In the genomic region with DNA sequence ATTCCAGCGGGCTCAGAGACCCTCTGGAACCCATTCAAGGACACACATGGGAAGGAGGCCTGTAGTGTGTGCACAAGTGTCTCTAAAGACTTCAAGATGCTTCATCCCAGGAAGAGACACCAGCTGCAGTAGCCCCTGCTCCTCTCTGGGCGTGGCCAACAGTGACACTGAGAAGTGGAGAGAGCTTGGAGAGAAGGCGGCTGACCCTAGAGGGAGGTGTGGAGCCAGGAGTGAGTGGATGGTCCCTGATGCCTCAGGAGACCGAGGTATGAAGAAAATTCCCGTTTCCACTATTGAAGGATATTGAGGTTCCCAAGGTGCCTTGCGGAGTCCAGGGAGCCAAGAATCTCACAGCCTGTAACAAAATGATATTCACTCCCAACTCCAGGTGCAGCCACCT, we compare ENCODE assay signal across 1 cellular context.
TF ChIP-seq lines count a peak whose summit lies in the region.

No MANE protein-coding gene starts in this region.

TF ChIP-seq in HCT116, 20 proteins besides CTCF, POLR2A, EP300 and RAD21 (continued from another document):
- TF ChIP-seq EZH2 (IDR thresholded peaks at IDR 0.05), result no peak
- TF ChIP-seq POLR2AphosphoS5 (IDR thresholded peaks at IDR 0.05; ENCODE audit: low read depth, low read length), result no peak
- TF ChIP-seq JUND (IDR thresholded peaks at IDR 0.05), result no peak
- no peak for TF ChIP-seq SRF (IDR thresholded peaks at IDR 0.05; ENCODE audit: low read depth)
- no peak for TF ChIP-seq ZNF274 (IDR thresholded peaks at IDR 0.05; ENCODE audit: low read depth, low read length)
- no peak for TF ChIP-seq SIN3A (IDR thresholded peaks at IDR 0.05; ENCODE audit: low read depth)
- TF ChIP-seq, protein P1, sequence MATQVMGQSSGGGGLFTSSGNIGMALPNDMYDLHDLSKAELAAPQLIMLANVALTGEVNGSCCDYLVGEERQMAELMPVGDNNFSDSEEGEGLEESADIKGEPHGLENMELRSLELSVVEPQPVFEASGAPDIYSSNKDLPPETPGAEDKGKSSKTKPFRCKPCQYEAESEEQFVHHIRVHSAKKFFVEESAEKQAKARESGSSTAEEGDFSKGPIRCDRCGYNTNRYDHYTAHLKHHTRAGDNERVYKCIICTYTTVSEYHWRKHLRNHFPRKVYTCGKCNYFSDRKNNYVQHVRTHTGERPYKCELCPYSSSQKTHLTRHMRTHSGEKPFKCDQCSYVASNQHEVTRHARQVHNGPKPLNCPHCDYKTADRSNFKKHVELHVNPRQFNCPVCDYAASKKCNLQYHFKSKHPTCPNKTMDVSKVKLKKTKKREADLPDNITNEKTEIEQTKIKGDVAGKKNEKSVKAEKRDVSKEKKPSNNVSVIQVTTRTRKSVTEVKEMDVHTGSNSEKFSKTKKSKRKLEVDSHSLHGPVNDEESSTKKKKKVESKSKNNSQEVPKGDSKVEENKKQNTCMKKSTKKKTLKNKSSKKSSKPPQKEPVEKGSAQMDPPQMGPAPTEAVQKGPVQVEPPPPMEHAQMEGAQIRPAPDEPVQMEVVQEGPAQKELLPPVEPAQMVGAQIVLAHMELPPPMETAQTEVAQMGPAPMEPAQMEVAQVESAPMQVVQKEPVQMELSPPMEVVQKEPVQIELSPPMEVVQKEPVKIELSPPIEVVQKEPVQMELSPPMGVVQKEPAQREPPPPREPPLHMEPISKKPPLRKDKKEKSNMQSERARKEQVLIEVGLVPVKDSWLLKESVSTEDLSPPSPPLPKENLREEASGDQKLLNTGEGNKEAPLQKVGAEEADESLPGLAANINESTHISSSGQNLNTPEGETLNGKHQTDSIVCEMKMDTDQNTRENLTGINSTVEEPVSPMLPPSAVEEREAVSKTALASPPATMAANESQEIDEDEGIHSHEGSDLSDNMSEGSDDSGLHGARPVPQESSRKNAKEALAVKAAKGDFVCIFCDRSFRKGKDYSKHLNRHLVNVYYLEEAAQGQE (IDR thresholded peaks at IDR 0.05; ENCODE audit: low read depth), result no peak
- TF ChIP-seq EZH2phosphoT487 (IDR thresholded peaks at IDR 0.05; ENCODE audit: borderline replicate concordance), result no peak
- TF ChIP-seq, protein P2, sequence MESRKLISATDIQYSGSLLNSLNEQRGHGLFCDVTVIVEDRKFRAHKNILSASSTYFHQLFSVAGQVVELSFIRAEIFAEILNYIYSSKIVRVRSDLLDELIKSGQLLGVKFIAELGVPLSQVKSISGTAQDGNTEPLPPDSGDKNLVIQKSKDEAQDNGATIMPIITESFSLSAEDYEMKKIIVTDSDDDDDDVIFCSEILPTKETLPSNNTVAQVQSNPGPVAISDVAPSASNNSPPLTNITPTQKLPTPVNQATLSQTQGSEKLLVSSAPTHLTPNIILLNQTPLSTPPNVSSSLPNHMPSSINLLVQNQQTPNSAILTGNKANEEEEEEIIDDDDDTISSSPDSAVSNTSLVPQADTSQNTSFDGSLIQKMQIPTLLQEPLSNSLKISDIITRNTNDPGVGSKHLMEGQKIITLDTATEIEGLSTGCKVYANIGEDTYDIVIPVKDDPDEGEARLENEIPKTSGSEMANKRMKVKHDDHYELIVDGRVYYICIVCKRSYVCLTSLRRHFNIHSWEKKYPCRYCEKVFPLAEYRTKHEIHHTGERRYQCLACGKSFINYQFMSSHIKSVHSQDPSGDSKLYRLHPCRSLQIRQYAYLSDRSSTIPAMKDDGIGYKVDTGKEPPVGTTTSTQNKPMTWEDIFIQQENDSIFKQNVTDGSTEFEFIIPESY (IDR thresholded peaks at IDR 0.05; ENCODE audit: extremely low read depth, insufficient replicate concordance, low read length), result no peak
- no peak for TF ChIP-seq ZFX (IDR thresholded peaks at IDR 0.05)
- no peak for TF ChIP-seq CEBPB (IDR thresholded peaks at IDR 0.05; ENCODE audit: low read depth)
- TF ChIP-seq EGR1 (IDR thresholded peaks at IDR 0.05; ENCODE audit: low read depth), result no peak
- TF ChIP-seq SP1 (IDR thresholded peaks at IDR 0.05; ENCODE audit: low read depth), result no peak
- TF ChIP-seq, protein P3, sequence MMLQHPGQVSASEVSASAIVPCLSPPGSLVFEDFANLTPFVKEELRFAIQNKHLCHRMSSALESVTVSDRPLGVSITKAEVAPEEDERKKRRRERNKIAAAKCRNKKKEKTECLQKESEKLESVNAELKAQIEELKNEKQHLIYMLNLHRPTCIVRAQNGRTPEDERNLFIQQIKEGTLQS (IDR thresholded peaks at IDR 0.05), result no peak
- TF ChIP-seq ELF1 (IDR thresholded peaks at IDR 0.05; ENCODE audit: borderline replicate concordance, low read depth), result no peak
- TF ChIP-seq FOSL1 (IDR thresholded peaks at IDR 0.05; ENCODE audit: low read depth), result no peak
- no peak for TF ChIP-seq TCF7L2 (IDR thresholded peaks at IDR 0.05; ENCODE audit: borderline replicate concordance, extremely low read depth, insufficient read depth, insufficient read length)
